In genomic region chr2:231563378-231563961, GRCh38 we compare ENCODE assay signal across 9 cellular contexts. TPM values are rescaled to one million over a fixed set of nuclear protein-coding genes. Genes with fewer than 3 reads are reported as not detected.
A peak's percentile ranks its signal among the peaks of the same experiment; 100 is the strongest.
DNase-seq lines count a peak whose midpoint lies in the region; ATAC-seq, FAIRE-seq and TF ChIP-seq lines count a peak whose summit lies in the region.
"Had no signal": no experiment of that assay in that cellular context is flagged by ENCODE, and none has a peak within 500 bp of the region (broad histone marks: within the 10 kb centered on the region; RNA-seq: fewer than 3 reads in every experiment).

No MANE protein-coding gene starts in this region.

- H3K27me3 ChIP-seq in heart left ventricle: no peaks in the 10 kb centered on the region
- H3K27me3 ChIP-seq in gastrocnemius medialis: no peaks in the 10 kb centered on the region

- ATAC-seq in activated naive CD8-positive, alpha-beta T cell treated with anti-CD3 and anti-CD28 coated beads, Interleukin-2, amount 10 ng/mL, durations not matched to agents 7 days and 5 days (ENCODE audit: low read depth): peak; percentile 71
- peak in 3 of 4 donors; percentile 84 to 85 (median 84) for ATAC-seq in heart left ventricle
- ATAC-seq in GM19395 (IDR thresholded peaks at IDR 0.05; ENCODE audit: unreplicated experiment): no peak
- no peak for ATAC-seq in gastrocnemius medialis

- TF ChIP-seq CTCF in C4-2B (conservative IDR thresholded peaks at IDR 0.05) (peak; percentile 69), heart left ventricle (IDR thresholded peaks at IDR 0.05) (peak; percentile 40 to 82 (median 62)), gastrocnemius medialis (IDR thresholded peaks at IDR 0.05 in 4 of 5, conservative IDR thresholded peaks at IDR 0.05 in 1 of 5) (peak in 2 of 5 experiments; percentile 48 to 59)

- POLR2A ChIA-PET in activated naive CD8-positive, alpha-beta T cell treated with anti-CD3 and anti-CD28 coated beads, Interleukin-2, amount 10 ng/mL, durations not matched to agents 7 days and 5 days (lab: Charles Lee): interaction anchor here (0.6 kb wide), 2 partner anchors 9 to 111 kb away, joined by 3 to 5 read pairs; no protein-coding TSS in a partner anchor

- peaks cover 1% of the 10 kb centered on the region for H3K4me1 Mint-ChIP-seq in activated naive CD8-positive, alpha-beta T cell treated with anti-CD3 and anti-CD28 coated beads, Interleukin-2, amount 10 ng/mL, durations not matched to agents 7 days and 5 days

- peak; percentile 46 for DNase-seq in GM18507 (ENCODE audit: extremely low spot score, insufficient read length, low read depth)
- peak; percentile 90 for DNase-seq in NCI-H510A treated with DMSO at 0.1 percent for 48 hours (lab: John Stamatoyannopoulos, UW)
- no peak for DNase-seq in activated naive CD8-positive, alpha-beta T cell treated with anti-CD3 and anti-CD28 coated beads, Interleukin-2, amount 10 ng/mL, durations not matched to agents 7 days and 5 days
- peak; percentile 38 to 63 (median 50) for DNase-seq in heart left ventricle
- peak; percentile 48 for DNase-seq in retina
- no peak for DNase-seq in gastrocnemius medialis

- TF ChIP-seq POLR2A in heart left ventricle (IDR thresholded peaks at IDR 0.05): no peak
- TF ChIP-seq POLR2A in gastrocnemius medialis (IDR thresholded peaks at IDR 0.05): no peak

- H3K4me1 ChIP-seq in heart left ventricle: no peaks in the 10 kb centered on the region
- no peaks in the 10 kb centered on the region for H3K4me1 ChIP-seq in gastrocnemius medialis

- intact Hi-C loops in heart left ventricle (cut with DNase I): loop anchor here in 9 of 10 donors (1.0 to 5.0 kb wide), 5 partner anchors 37 to 109 kb away; no protein-coding TSS in a partner anchor
- intact Hi-C loops in gastrocnemius medialis (cut with DNase I; ENCODE audit: low total_unique reads): loop anchor here (1.0 kb wide), 1 partner anchor 38 kb away; no protein-coding TSS in a partner anchor

- H3K9me3 Mint-ChIP-seq in activated naive CD8-positive, alpha-beta T cell treated with anti-CD3 and anti-CD28 coated beads, Interleukin-2, amount 10 ng/mL, durations not matched to agents 7 days and 5 days: no peaks in the 10 kb centered on the region

- H3K4me3 ChIP-seq in heart left ventricle (no peak overlapping the region), gastrocnemius medialis (no peak overlapping the region)

- H3K27me3 Mint-ChIP-seq in activated naive CD8-positive, alpha-beta T cell treated with anti-CD3 and anti-CD28 coated beads, Interleukin-2, amount 10 ng/mL, durations not matched to agents 7 days and 5 days: peaks cover 9% of the 10 kb centered on the region

- in situ Hi-C loops in gastrocnemius medialis (cut with MboI; ENCODE audit: low sequenced_read_pairs in 4 of 4): no loop called here

- H3K9me3 ChIP-seq in heart left ventricle: no peaks in the 10 kb centered on the region
- H3K9me3 ChIP-seq in gastrocnemius medialis: no peaks in the 10 kb centered on the region

- peak; percentile 75 for FAIRE-seq in GM18507 (lab: Jason Lieb, UNC)

- no peaks in the 10 kb centered on the region for H3K36me3 ChIP-seq in heart left ventricle
- no peaks in the 10 kb centered on the region for H3K36me3 ChIP-seq in gastrocnemius medialis

- no peaks in the 10 kb centered on the region for H3K36me3 Mint-ChIP-seq in activated naive CD8-positive, alpha-beta T cell treated with anti-CD3 and anti-CD28 coated beads, Interleukin-2, amount 10 ng/mL, durations not matched to agents 7 days and 5 days

- no peak overlapping the region for H3K4me3 Mint-ChIP-seq in activated naive CD8-positive, alpha-beta T cell treated with anti-CD3 and anti-CD28 coated beads, Interleukin-2, amount 10 ng/mL, durations not matched to agents 7 days and 5 days

- no peak overlapping the region for H3K27ac ChIP-seq in C4-2B
- no peak overlapping the region for H3K27ac ChIP-seq in heart left ventricle
- no peak overlapping the region for H3K27ac ChIP-seq in gastrocnemius medialis

- WGBS in heart left ventricle, 4 donors: 0 to 12% (median 10%) methylated on average over 3 of the region's 3 CpGs

- H3K27ac Mint-ChIP-seq in activated naive CD8-positive, alpha-beta T cell treated with anti-CD3 and anti-CD28 coated beads, Interleukin-2, amount 10 ng/mL, durations not matched to agents 7 days and 5 days: no peak overlapping the region

RNA-seq across cellular contexts. Expression of gene TEX44, which starts 29.2 kb away (rescaled TPM):
- total RNA-seq in activated naive CD8-positive, alpha-beta T cell treated with anti-CD3 and anti-CD28 coated beads, Interleukin-2, amount 10 ng/mL, durations not matched to agents 7 days and 5 days: not detected
- total RNA-seq in heart left ventricle (not detected), gastrocnemius medialis (not detected)
- not detected for polyA plus RNA-seq in heart left ventricle
- total RNA-seq: T-helper 1 cell treated with Interleukin-12 subunit alpha and Interleukin-12 subunit beta and Interleukin-4 antibody, amounts not matched to agents 30 ng/mL and 1 ng/mL, for 36 hours had no signal

RNA-seq across cellular contexts. Expression of gene NMUR1, which starts 33.2 kb away (rescaled TPM):
- under 1 TPM; 0.89 to 0.94 TPM for total RNA-seq in activated naive CD8-positive, alpha-beta T cell treated with anti-CD3 and anti-CD28 coated beads, Interleukin-2, amount 10 ng/mL, durations not matched to agents 7 days and 5 days
- total RNA-seq in heart left ventricle: under 1 TPM in 7 of 9 donors, not detected in 2; 0.12 to 0.71 (median 0.53) TPM
- polyA plus RNA-seq in heart left ventricle: under 1 TPM; 0.10 to 0.23 TPM
- under 1 TPM in 1 of 4 donors, not detected in 3; 0.07 TPM for total RNA-seq in gastrocnemius medialis

Comparison
In these comparisons a context has a peak if more than half of its experiments do, and no peak if none do; other contexts are left out.
1. DNase-seq: peak in GM18507 (single experiment), NCI-H510A treated with DMSO at 0.1 percent for 48 hours (single experiment), heart left ventricle (5 of 5) and retina (single experiment); none in activated naive CD8-positive, alpha-beta T cell treated with anti-CD3 and anti-CD28 coated beads, Interleukin-2, amount 10 ng/mL, durations not matched to agents 7 days and 5 days (single experiment) and gastrocnemius medialis (0 of 2).
2. ATAC-seq: peak in activated naive CD8-positive, alpha-beta T cell treated with anti-CD3 and anti-CD28 coated beads, Interleukin-2, amount 10 ng/mL, durations not matched to agents 7 days and 5 days (single experiment) and heart left ventricle (3 of 4); none in GM19395 (single experiment) and gastrocnemius medialis (0 of 2).